ENCODE assay signal across 27 cellular contexts in genomic region chr14:74528406-74528805, GRCh38.
"Had no signal": no experiment of that assay in that cellular context is flagged by ENCODE, and none has a peak within 500 bp of the region (broad histone marks: within the 10 kb centered on the region; RNA-seq: fewer than 3 reads in every experiment).

No MANE protein-coding gene starts in this region.

- ATAC-seq: effector memory CD8-positive, alpha-beta T cell; esophagus mucosa; gastrocnemius medialis; heart right ventricle; left cardiac atrium; left lung; left ventricle myocardium superior; lower lobe of right lung had no signal

- H3K36me3 ChIP-seq: colonic mucosa, gastrocnemius medialis, left lung had no signal

- H3K4me3 Mint-ChIP-seq: dendritic cell treated with granulocyte-macrophage colony-stimulating factor and Interleukin-4, amounts not matched to agents 40 ng/mL and 50 ng/mL, for 4 days; effector memory CD8-positive, alpha-beta T cell; endodermal cell; memory B cell had no signal

- H3K9me3 ChIP-seq: colonic mucosa, esophagus squamous epithelium, gastrocnemius medialis, heart right ventricle, left lung, lower lobe of right lung had no signal

- H3K27ac ChIP-seq: colonic mucosa, epithelial cell of prostate, esophagus squamous epithelium, gastrocnemius medialis, heart right ventricle, left lung, lower lobe of right lung had no signal

- H3K27me3 ChIP-seq: colonic mucosa, esophagus squamous epithelium, gastrocnemius medialis, heart right ventricle, left lung had no signal

- DNase-seq: colonic mucosa; cortex of kidney; effector CD8-positive, alpha-beta T cell; effector memory CD8-positive, alpha-beta T cell; endodermal cell; erythroblast; esophagus squamous epithelium; foreskin fibroblast; foreskin melanocyte; gastrocnemius medialis; glutamatergic neuron; head of caudate nucleus; heart right ventricle; hippocampal formation; left cardiac atrium; left lung; left ventricle myocardium superior; lower lobe of right lung; mesendoderm; midbrain had no signal

- H3K4me3 ChIP-seq: colonic mucosa, esophagus squamous epithelium, gastrocnemius medialis, heart right ventricle, left lung, lower lobe of right lung had no signal

- H3K4me1 ChIP-seq: colonic mucosa had no signal

- H3K27ac Mint-ChIP-seq: dendritic cell treated with granulocyte-macrophage colony-stimulating factor and Interleukin-4, amounts not matched to agents 40 ng/mL and 50 ng/mL, for 4 days; effector memory CD8-positive, alpha-beta T cell; endodermal cell; memory B cell had no signal

- H3K36me3 Mint-ChIP-seq: memory B cell had no signal

- FAIRE-seq: endometrium, islet of Langerhans, keratinocyte had no signal
